7 cellular contexts compared by ENCODE assay signal in genomic region chr17:36194164-36194563, GRCh38. TPM values are rescaled to one million over a fixed set of nuclear protein-coding genes. Genes with fewer than 3 reads are reported as not detected.
"Had no signal": no experiment of that assay in that cellular context is flagged by ENCODE, and none has a peak within 500 bp of the region (broad histone marks: within the 10 kb centered on the region; RNA-seq: fewer than 3 reads in every experiment).

No MANE protein-coding gene starts in this region.

RNA-seq across cellular contexts. Expression of gene CCL3L1, which starts 2.4 kb away (rescaled TPM):
- total RNA-seq: bronchial epithelial cell, cardiac septum, chondrocyte, dermis blood vessel endothelial cell, esophagus muscularis mucosa, foreskin keratinocyte, gastrocnemius medialis had no signal

RNA-seq across cellular contexts. Expression of gene CCL4L2, which starts 16.7 kb away (rescaled TPM):
- total RNA-seq: bronchial epithelial cell, cardiac septum, chondrocyte, dermis blood vessel endothelial cell, foreskin keratinocyte, gastrocnemius medialis had no signal
